ENCODE assay signal across 10 cellular contexts in the genomic region with DNA sequence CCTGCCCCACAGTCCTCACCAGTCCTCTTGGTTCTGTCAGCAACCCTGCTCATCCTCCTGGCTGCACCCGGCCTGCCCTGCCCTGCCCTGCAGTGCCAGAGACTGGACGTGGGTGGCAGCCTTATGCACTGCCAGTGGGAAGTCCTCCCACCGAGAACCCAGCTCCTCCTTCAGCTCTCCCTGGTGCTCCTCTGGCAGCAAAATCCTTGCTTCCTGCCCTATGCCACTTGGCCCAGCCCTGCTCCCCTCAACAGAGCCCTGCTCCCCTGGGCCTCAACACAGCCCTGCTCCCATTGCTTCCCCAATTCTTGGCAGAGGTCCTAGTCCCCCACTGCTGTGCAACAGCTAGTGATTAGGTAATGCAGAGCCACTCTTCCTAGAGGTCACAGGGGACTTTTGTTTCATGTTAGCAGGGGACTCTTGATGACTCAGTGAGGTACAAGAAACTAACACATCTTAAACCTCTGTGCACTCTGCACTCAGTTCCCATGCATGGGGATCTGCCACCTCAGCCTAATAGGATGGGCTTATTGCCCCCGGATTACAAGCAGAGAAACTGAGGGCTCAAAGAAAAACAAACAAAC. TPM values are rescaled to one million over a fixed set of nuclear protein-coding genes. Genes with fewer than 3 reads are reported as not detected.
DNase-seq lines count a peak whose midpoint lies in the region; ATAC-seq and TF ChIP-seq lines count a peak whose summit lies in the region.
"Had no signal": no experiment of that assay in that cellular context is flagged by ENCODE, and none has a peak within 500 bp of the region (broad histone marks: within the 10 kb centered on the region; RNA-seq: fewer than 3 reads in every experiment).

No MANE protein-coding gene starts in this region.

- H3K27me3 Mint-ChIP-seq in activated T-cell treated with anti-CD3 and anti-CD28 coated beads, Interleukin-2, amount 50 U/mL, for 24 hours = no peaks in the 10 kb centered on the region
- no peaks in the 10 kb centered on the region for H3K27me3 Mint-ChIP-seq in stimulated activated naive CD8-positive, alpha-beta T cell treated with anti-CD3 and anti-CD28 coated beads, Interleukin-15, Interleukin-2, amounts not matched to agents 100 ng/mL and 50 ng/mL, for 24 hours
- H3K27me3 Mint-ChIP-seq in endothelial cell (ENCODE audit: unreplicated experiment) = peaks cover 2% of the 10 kb centered on the region
- H3K27me3 Mint-ChIP-seq: activated CD4-positive, alpha-beta memory T cell treated with anti-CD3 and anti-CD28 coated beads, Interleukin-2, amount 10 ng/mL, durations not matched to agents 7 days and 5 days had no signal

- H3K9me3 Mint-ChIP-seq in activated T-cell treated with anti-CD3 and anti-CD28 coated beads, Interleukin-2, amount 50 U/mL, for 24 hours = no peaks in the 10 kb centered on the region
- no peaks in the 10 kb centered on the region for H3K9me3 Mint-ChIP-seq in stimulated activated naive CD8-positive, alpha-beta T cell treated with anti-CD3 and anti-CD28 coated beads, Interleukin-15, Interleukin-2, amounts not matched to agents 100 ng/mL and 50 ng/mL, for 24 hours
- no peaks in the 10 kb centered on the region for H3K9me3 Mint-ChIP-seq in endothelial cell (ENCODE audit: unreplicated experiment)
- H3K9me3 Mint-ChIP-seq: activated CD4-positive, alpha-beta memory T cell treated with anti-CD3 and anti-CD28 coated beads, Interleukin-2, amount 10 ng/mL, durations not matched to agents 7 days and 5 days had no signal

- H3K4me3 Mint-ChIP-seq in activated T-cell treated with anti-CD3 and anti-CD28 coated beads, Interleukin-2, amount 50 U/mL, for 24 hours = no peak overlapping the region
- no peak overlapping the region for H3K4me3 Mint-ChIP-seq in stimulated activated naive CD8-positive, alpha-beta T cell treated with anti-CD3 and anti-CD28 coated beads, Interleukin-15, Interleukin-2, amounts not matched to agents 100 ng/mL and 50 ng/mL, for 24 hours
- no peak overlapping the region for H3K4me3 Mint-ChIP-seq in endothelial cell (ENCODE audit: unreplicated experiment)
- H3K4me3 Mint-ChIP-seq: activated CD4-positive, alpha-beta memory T cell treated with anti-CD3 and anti-CD28 coated beads, Interleukin-2, amount 10 ng/mL, durations not matched to agents 7 days and 5 days had no signal

- ATAC-seq in HG02870 (IDR thresholded peaks at IDR 0.05; ENCODE audit: unreplicated experiment) = peak; percentile 82

- H3K27ac Mint-ChIP-seq in activated T-cell treated with anti-CD3 and anti-CD28 coated beads, Interleukin-2, amount 50 U/mL, for 24 hours = peak overlapping the region; percentile 79
- peak overlapping the region; percentile 57 for H3K27ac Mint-ChIP-seq in stimulated activated naive CD8-positive, alpha-beta T cell treated with anti-CD3 and anti-CD28 coated beads, Interleukin-15, Interleukin-2, amounts not matched to agents 100 ng/mL and 50 ng/mL, for 24 hours
- no peak overlapping the region for H3K27ac Mint-ChIP-seq in endothelial cell (ENCODE audit: unreplicated experiment)
- H3K27ac Mint-ChIP-seq: activated CD4-positive, alpha-beta memory T cell treated with anti-CD3 and anti-CD28 coated beads, Interleukin-2, amount 10 ng/mL, durations not matched to agents 7 days and 5 days had no signal

- peaks cover 16% of the 10 kb centered on the region for H3K4me1 Mint-ChIP-seq in activated T-cell treated with anti-CD3 and anti-CD28 coated beads, Interleukin-2, amount 50 U/mL, for 24 hours (ENCODE audit: low read depth)
- peaks cover 20% of the 10 kb centered on the region for H3K4me1 Mint-ChIP-seq in stimulated activated naive CD8-positive, alpha-beta T cell treated with anti-CD3 and anti-CD28 coated beads, Interleukin-15, Interleukin-2, amounts not matched to agents 100 ng/mL and 50 ng/mL, for 24 hours (ENCODE audit: low read depth)
- H3K4me1 Mint-ChIP-seq in endothelial cell (ENCODE audit: unreplicated experiment) = no peaks in the 10 kb centered on the region

- TF ChIP-seq CTCF in endothelial cell (IDR thresholded peaks at IDR 0.05; ENCODE audit: unreplicated experiment) = no peak

- no peak for DNase-seq in activated T-cell treated with anti-CD3 and anti-CD28 coated beads, Interleukin-2, amount 50 U/mL, for 24 hours
- no peak for DNase-seq in activated T-cell treated with anti-CD3 and anti-CD28 coated beads, Interleukin-2, amount 50 U/mL, for 48 hours
- peak; percentile 36 for DNase-seq in RPMI8226
- no peak for DNase-seq in caudate nucleus (lab: John Stamatoyannopoulos, UW)
- DNase-seq in endothelial cell (ENCODE audit: low spot score) = no peak
- DNase-seq in cortex of kidney (lab: John Stamatoyannopoulos, UW) = no peak
- DNase-seq: activated CD4-positive, alpha-beta memory T cell treated with anti-CD3 and anti-CD28 coated beads, Interleukin-2, amount 10 ng/mL, durations not matched to agents 7 days and 5 days; NCI-H446 treated with DMSO at 0.1 percent for 48 hours had no signal

- no peak overlapping the region for H3K27ac ChIP-seq in caudate nucleus (ENCODE audit: low read depth, low read length)

- H3K36me3 Mint-ChIP-seq in activated T-cell treated with anti-CD3 and anti-CD28 coated beads, Interleukin-2, amount 50 U/mL, for 24 hours (ENCODE audit: low read depth) = no peaks in the 10 kb centered on the region
- no peaks in the 10 kb centered on the region for H3K36me3 Mint-ChIP-seq in stimulated activated naive CD8-positive, alpha-beta T cell treated with anti-CD3 and anti-CD28 coated beads, Interleukin-15, Interleukin-2, amounts not matched to agents 100 ng/mL and 50 ng/mL, for 24 hours (ENCODE audit: low read depth)
- no peaks in the 10 kb centered on the region for H3K36me3 Mint-ChIP-seq in endothelial cell (ENCODE audit: low read depth, unreplicated experiment)

RNA-seq across cellular contexts. Expression of gene EDAR, which starts 58.0 kb away (rescaled TPM):
- not detected for total RNA-seq in endothelial cell (ENCODE audit: unreplicated experiment)
- total RNA-seq: activated CD4-positive, alpha-beta memory T cell treated with anti-CD3 and anti-CD28 coated beads, Interleukin-2, amount 10 ng/mL, durations not matched to agents 7 days and 5 days had no signal
